ENCODE assay signal across 8 cellular contexts in the genomic region with DNA sequence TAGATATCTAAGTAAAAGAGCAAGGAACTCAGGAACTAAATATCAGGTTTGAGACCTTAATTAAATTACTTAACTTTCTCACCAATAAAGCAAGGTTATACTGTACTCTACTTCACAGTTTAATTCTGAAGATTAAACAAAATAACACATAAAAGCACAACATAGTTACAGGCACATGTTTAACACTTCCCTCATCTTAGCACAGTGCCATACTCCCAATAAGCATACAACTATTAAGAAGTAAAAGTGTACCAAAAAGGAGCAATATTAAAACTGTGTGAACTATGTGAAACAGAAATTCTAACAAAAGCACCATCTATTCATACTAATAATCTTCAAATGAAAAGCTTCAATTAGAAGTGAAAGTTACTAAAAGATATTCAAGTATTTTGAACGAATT. TPM values are rescaled to one million over a fixed set of nuclear protein-coding genes. Genes with fewer than 3 reads are reported as not detected.
A peak's percentile ranks its signal among the peaks of the same experiment; 100 is the strongest.
DNase-seq lines count a peak whose midpoint lies in the region; ATAC-seq and TF ChIP-seq lines count a peak whose summit lies in the region.

No MANE protein-coding gene starts in this region.

- no peak for DNase-seq in HAP-1 (ENCODE audit: low spot score in 2 of 2)
- no peak for DNase-seq in fibroblast of lung (ENCODE audit: low read depth in 2 of 2)
- DNase-seq in gastrocnemius medialis, result no peak
- DNase-seq in NCI-H1417 (lab: John Stamatoyannopoulos, UW), result no peak
- no peak for DNase-seq in SKM-1 treated with dmso at 0.1 percent for 144 hours (lab: John Stamatoyannopoulos, UW; ENCODE audit: unreplicated experiment)
- no peak for DNase-seq in NCI-H748 treated with DMSO at 0.1 percent for 48 hours (lab: John Stamatoyannopoulos, UW)
- no peak for DNase-seq in ecto neural progenitor cell (ENCODE audit: low spot score)

- H3K4me2 ChIP-seq in SU-DHL-6 (ENCODE audit: low read depth, low read length, poor library complexity, severe bottlenecking), result peak overlapping the region; percentile 96
- H3K4me2 ChIP-seq in fibroblast of lung (ENCODE audit: extremely low read depth, insufficient read depth, low read length), result peak overlapping the region; percentile 89

- in situ Hi-C loops in HAP-1 (cut with MboI; ENCODE audit: low sequenced_read_pairs) (no loop called here), gastrocnemius medialis (cut with MboI; ENCODE audit: low sequenced_read_pairs in 4 of 4) (loop anchor here in 1 of 4 donors (10.0 kb wide), 1 partner anchor 51 kb away; no protein-coding TSS in a partner anchor)

- peaks cover 61% of the 10 kb centered on the region for H3K79me2 ChIP-seq in SU-DHL-6 (ENCODE audit: insufficient read depth, low read length)
- peaks cover 65% of the 10 kb centered on the region for H3K79me2 ChIP-seq in fibroblast of lung (ENCODE audit: control insufficient read depth, insufficient read depth, low read length)

- no peak for ATAC-seq in gastrocnemius medialis

- H3K27ac ChIP-seq in SU-DHL-6 (ENCODE audit: low read depth, low read length), result no peak overlapping the region
- H3K27ac ChIP-seq in fibroblast of lung (ENCODE audit: insufficient read depth, low read length), result peak overlapping the region; percentile 25
- peak overlapping the region in 3 of 4 donors; percentile 27 to 99 (median 97) for H3K27ac ChIP-seq in gastrocnemius medialis

- no peaks in the 10 kb centered on the region for H3K9me3 ChIP-seq in HAP-1
- no peaks in the 10 kb centered on the region for H3K9me3 ChIP-seq in SU-DHL-6 (ENCODE audit: insufficient read depth, low read length)
- no peaks in the 10 kb centered on the region for H3K9me3 ChIP-seq in fibroblast of lung (ENCODE audit: control insufficient read depth, insufficient read depth, low read depth, low read length)
- H3K9me3 ChIP-seq in gastrocnemius medialis, result no peaks in the 10 kb centered on the region

- H3K27me3 ChIP-seq in HAP-1 (ENCODE audit: low read depth) (no peaks in the 10 kb centered on the region), SU-DHL-6 (ENCODE audit: low read length) (no peaks in the 10 kb centered on the region), fibroblast of lung (ENCODE audit: control insufficient read depth, insufficient read depth, low read length) (no peaks in the 10 kb centered on the region), gastrocnemius medialis (no peaks in the 10 kb centered on the region)

- no peaks in the 10 kb centered on the region; the same call in 1 of the 2 replicates for H3K36me3 ChIP-seq in HAP-1 (replicated peaks)
- no peaks in the 10 kb centered on the region for H3K36me3 ChIP-seq in SU-DHL-6 (ENCODE audit: low read length)
- H3K36me3 ChIP-seq in fibroblast of lung (ENCODE audit: control insufficient read depth, insufficient read depth, low read length), result no peaks in the 10 kb centered on the region
- H3K36me3 ChIP-seq in gastrocnemius medialis, result peaks cover 0 to 3% of the 10 kb centered on the region in 2 donors

- H2AFZ ChIP-seq in SU-DHL-6 (ENCODE audit: low read depth, low read length, severe bottlenecking) (no peak overlapping the region), fibroblast of lung (ENCODE audit: low read length) (no peak overlapping the region)

- TF ChIP-seq CTCF in SU-DHL-6 (IDR thresholded peaks at IDR 0.05; ENCODE audit: insufficient read depth, low read length, poor library complexity, severe bottlenecking), result no peak
- TF ChIP-seq CTCF in fibroblast of lung (conservative IDR thresholded peaks at IDR 0.05 in 1 of 2, IDR thresholded peaks at IDR 0.05 in 1 of 2; ENCODE audit: low read depth in 1 of 2, low read length in 2 of 2), result no peak
- TF ChIP-seq CTCF in gastrocnemius medialis (IDR thresholded peaks at IDR 0.05 in 4 of 5, conservative IDR thresholded peaks at IDR 0.05 in 1 of 5), result no peak

- H3K4me3 ChIP-seq in HAP-1 (peak overlapping the region; percentile 97), SU-DHL-6 (ENCODE audit: insufficient read depth, low read length, poor library complexity, severe bottlenecking) (peak overlapping the region; percentile 98), fibroblast of lung (replicated peaks in 1 of 4; ENCODE audit: control extremely low read depth in 1 of 4, insufficient read depth in 1 of 4, low read depth in 3 of 4, low read length in 4 of 4) (peak overlapping the region; percentile 96 to 100 (median 98)), gastrocnemius medialis (peak overlapping the region; percentile 92 to 98 (median 94))

- H3K9ac ChIP-seq in SU-DHL-6 (ENCODE audit: low read length) (peak overlapping the region; percentile 99), fibroblast of lung (ENCODE audit: insufficient read depth, low read length) (peak overlapping the region; percentile 27)

- intact Hi-C loops in gastrocnemius medialis (cut with DNase I; ENCODE audit: low total_unique reads), result no loop called here

- no peak for TF ChIP-seq POLR2A in gastrocnemius medialis (IDR thresholded peaks at IDR 0.05)

- H3K9me2 ChIP-seq in SU-DHL-6 (replicated peaks; ENCODE audit: insufficient read depth, low read length), result no peaks in the 10 kb centered on the region

- H4K20me1 ChIP-seq in SU-DHL-6 (ENCODE audit: low read depth, low read length) (no peaks in the 10 kb centered on the region), fibroblast of lung (ENCODE audit: control insufficient read depth, extremely low read depth, insufficient read depth, low read length) (no peaks in the 10 kb centered on the region)

- no peaks in the 10 kb centered on the region; the same call in 1 of the 2 replicates for H3F3A ChIP-seq in SU-DHL-6 (ENCODE audit: insufficient read depth)

- 0 out of 2 replicates have a peak, but pooled peaks cover 3% of the 10 kb centered on the region for H3K4me1 ChIP-seq in HAP-1
- H3K4me1 ChIP-seq in fibroblast of lung (ENCODE audit: control insufficient read depth, extremely low read depth, insufficient read depth, low read length), result peaks cover 2% of the 10 kb centered on the region
- peaks cover 38 to 43% of the 10 kb centered on the region in 2 donors for H3K4me1 ChIP-seq in gastrocnemius medialis

RNA-seq across cellular contexts. Expression of gene APPBP2, which starts 2.2 kb away (rescaled TPM):
- total RNA-seq in fibroblast of lung, result 46.0 and 58.1 TPM in 2 replicates
- polyA plus RNA-seq in fibroblast of lung, result 25.3 and 45.0 TPM in 2 replicates
- 22.1 and 25.1 TPM in 2 replicates for polyA plus RNA-seq in fibroblast of lung (2012)
- polyA minus RNA-seq in fibroblast of lung (ENCODE audit: low replicate concordance), result 5.0 and 13.1 TPM in 2 replicates
- 10 to 100 TPM; 14.2 to 21.8 (median 18.1) TPM for total RNA-seq in gastrocnemius medialis
